In genomic region chr9:115879451-115879850, GRCh38 we compare ENCODE assay signal across 23 cellular contexts.
"Had no signal": no experiment of that assay in that cellular context is flagged by ENCODE, and none has a peak within 500 bp of the region (broad histone marks: within the 10 kb centered on the region; RNA-seq: fewer than 3 reads in every experiment).

No MANE protein-coding gene starts in this region.

- H3K27ac ChIP-seq: gastrocnemius medialis, left lung, prostate gland, right atrium auricular region, stomach, thyroid gland had no signal

- FAIRE-seq: endometrium, urothelium cell line had no signal

- H3K4me1 ChIP-seq: gastrocnemius medialis, left lung, prostate gland, right atrium auricular region, stomach, thyroid gland had no signal

- H3K4me3 ChIP-seq: gastrocnemius medialis, left lung, prostate gland, right atrium auricular region, smooth muscle cell, stomach, thyroid gland had no signal

- DNase-seq: cortex of kidney; effector memory CD8-positive, alpha-beta T cell; erythroblast; foreskin fibroblast; gastrocnemius medialis; head of caudate nucleus; left cardiac atrium; left lung; mesendoderm; naive thymus-derived CD8-positive, alpha-beta T cell; nephron progenitor cell; nucleus accumbens; stimulated activated CD4-positive, alpha-beta T cell treated with anti-CD3 and anti-CD28 coated beads, Interleukin-12 subunit alpha, Interleukin-12 subunit beta, amount 100 ng/mL, for 4 hours; stimulated activated CD4-positive, alpha-beta T cell treated with anti-CD3 and anti-CD28 coated beads, Interleukin-1b, Interleukin-23, amount 100 ng/mL, for 48 hours; stimulated activated CD4-positive, alpha-beta T cell treated with anti-CD3 and anti-CD28 coated beads, Interleukin-4, amount 100 ng/mL, for 24 hours; stimulated activated naive CD4-positive, alpha-beta T cell treated with Interleukin-2 at 50 U/mL for 16 hours; stomach; thyroid gland had no signal

- H3K36me3 ChIP-seq: gastrocnemius medialis, left lung, prostate gland, right atrium auricular region, stomach, thyroid gland had no signal

- H3K9me3 ChIP-seq: gastrocnemius medialis, left lung, prostate gland, right atrium auricular region, thyroid gland had no signal

- H3K27me3 ChIP-seq: gastrocnemius medialis, left lung, right atrium auricular region, thyroid gland had no signal
